Comparison of ENCODE assay signal across 11 cellular contexts in genomic region chr10:86945361-86946214, GRCh38. TPM values are rescaled to one million over a fixed set of nuclear protein-coding genes. Genes with fewer than 3 reads are reported as not detected.
DNase-seq lines count a peak whose midpoint lies in the region; ATAC-seq, FAIRE-seq and TF ChIP-seq lines count a peak whose summit lies in the region.
"Had no signal": no experiment of that assay in that cellular context is flagged by ENCODE, and none has a peak within 500 bp of the region (broad histone marks: within the 10 kb centered on the region; RNA-seq: fewer than 3 reads in every experiment).

No MANE protein-coding gene starts in this region.

- no peaks in the 10 kb centered on the region for H3K36me3 ChIP-seq in Caco-2 (ENCODE audit: control insufficient read depth, insufficient read depth, low read length)
- H3K36me3 ChIP-seq in endothelial cell of umbilical vein (ENCODE audit: control insufficient read depth in 2 of 2, extremely low read depth in 1 of 2, insufficient read depth in 2 of 2, low read length in 2 of 2), result peaks cover 20 to 52% of the 10 kb centered on the region in 2 experiments
- H3K36me3 ChIP-seq in neural progenitor cell, result no peaks in the 10 kb centered on the region
- H3K36me3 ChIP-seq: transverse colon had no signal

- BruUV-seq in Caco-2 (replicated peaks; lab: Mats Ljungman, UMichigan), result no TSS peak
- no TSS peak for BruUV-seq in endothelial cell of umbilical vein (replicated peaks; lab: Mats Ljungman, UMichigan)

- intact Hi-C loops in Caco-2 (cut with micrococcal nuclease; ENCODE audit: unreplicated experiment) (no loop called here), endothelial cell of umbilical vein (cut with micrococcal nuclease) (no loop called here), natural killer cell (cut with micrococcal nuclease) (no loop called here)

- H3K4me1 Mint-ChIP-seq in Caco-2 (ENCODE audit: low read depth, unreplicated experiment) (no peaks in the 10 kb centered on the region), neural progenitor cell (peaks cover 8% of the 10 kb centered on the region), natural killer cell (peaks cover 0 to 5% of the 10 kb centered on the region in 2 donors)
- peaks cover 16% of the 10 kb centered on the region for H3K4me1 Mint-ChIP-seq in activated CD4-positive, alpha-beta T cell treated with anti-CD3 and anti-CD28 coated beads, Interleukin-2, amount 10 ng/mL, durations not matched to agents 7 days and 5 days
- peaks cover 6% of the 10 kb centered on the region for H3K4me1 Mint-ChIP-seq in stimulated activated effector memory CD8-positive, alpha-beta T cell treated with anti-CD3 and anti-CD28 coated beads, Interleukin-12 subunit alpha, Interleukin-12 subunit beta, amount 100 ng/mL, for 72 hours
- peaks cover 0 to 8% of the 10 kb centered on the region in 2 donors for H3K4me1 Mint-ChIP-seq in natural killer cell treated with Interleukin-12 subunit alpha and Interleukin-12 subunit beta and Interleukin-15 and Interleukin-18, amount 100 ng/mL, for 72 hours (ENCODE audit: low read depth in 2 of 2)

- dilution Hi-C loops in endothelial cell of umbilical vein (cut with MboI; ENCODE audit: extremely low pct_ligation_motif_present, low sequenced_read_pairs), result no loop called here

- no peaks in the 10 kb centered on the region for H3K9me1 ChIP-seq in endothelial cell of umbilical vein (replicated peaks; ENCODE audit: control insufficient read depth, extremely low read depth, insufficient read depth, low read length)

- TF ChIP-seq CTCF in Caco-2 (IDR thresholded peaks at IDR 0.05; ENCODE audit: insufficient read depth in 1 of 2, low read depth in 1 of 2, low read length in 1 of 2, severe bottlenecking in 1 of 2, unreplicated experiment in 1 of 2), result peak; percentile 13 to 39
- peak; percentile 19 for TF ChIP-seq CTCF in NB4 (IDR thresholded peaks at IDR 0.05; ENCODE audit: low read depth, low read length)
- TF ChIP-seq CTCF in endothelial cell of umbilical vein (IDR thresholded peaks at IDR 0.05; ENCODE audit: extremely low read depth in 1 of 2, insufficient read depth in 1 of 2, low read depth in 1 of 2, low read length in 2 of 2), result peak; percentile 7 to 16
- peak; percentile 68 for TF ChIP-seq CTCF in neural progenitor cell (IDR thresholded peaks at IDR 0.05)
- TF ChIP-seq CTCF in natural killer cell (IDR thresholded peaks at IDR 0.05), result no peak

- H3K4me2 ChIP-seq in endothelial cell of umbilical vein (ENCODE audit: insufficient read depth, low read length) (no peak overlapping the region), neural progenitor cell (peak overlapping the region; percentile 19)

- H3K79me2 ChIP-seq in endothelial cell of umbilical vein (ENCODE audit: control insufficient read depth, insufficient read depth, low read length) (peaks cover 52% of the 10 kb centered on the region), neural progenitor cell (ENCODE audit: low read depth) (no peaks in the 10 kb centered on the region)

- H4K20me1 ChIP-seq in endothelial cell of umbilical vein (replicated peaks; ENCODE audit: control insufficient read depth, extremely low read depth, insufficient read depth, low read length) (no peaks in the 10 kb centered on the region), neural progenitor cell (ENCODE audit: low read depth) (no peaks in the 10 kb centered on the region)

- H3K4me3 Mint-ChIP-seq in Caco-2 (ENCODE audit: unreplicated experiment) (no peak overlapping the region), neural progenitor cell (no peak overlapping the region), natural killer cell (no peak overlapping the region)
- H3K4me3 Mint-ChIP-seq in activated CD4-positive, alpha-beta T cell treated with anti-CD3 and anti-CD28 coated beads, Interleukin-2, amount 10 ng/mL, durations not matched to agents 7 days and 5 days, result no peak overlapping the region
- no peak overlapping the region for H3K4me3 Mint-ChIP-seq in stimulated activated effector memory CD8-positive, alpha-beta T cell treated with anti-CD3 and anti-CD28 coated beads, Interleukin-12 subunit alpha, Interleukin-12 subunit beta, amount 100 ng/mL, for 72 hours
- no peak overlapping the region for H3K4me3 Mint-ChIP-seq in natural killer cell treated with Interleukin-12 subunit alpha and Interleukin-12 subunit beta and Interleukin-15 and Interleukin-18, amount 100 ng/mL, for 72 hours

- no peaks in the 10 kb centered on the region for H3K36me3 Mint-ChIP-seq in Caco-2 (ENCODE audit: insufficient read depth, unreplicated experiment)
- H3K36me3 Mint-ChIP-seq in neural progenitor cell, result no peaks in the 10 kb centered on the region
- no peaks in the 10 kb centered on the region for H3K36me3 Mint-ChIP-seq in natural killer cell
- peaks cover 2% of the 10 kb centered on the region for H3K36me3 Mint-ChIP-seq in activated CD4-positive, alpha-beta T cell treated with anti-CD3 and anti-CD28 coated beads, Interleukin-2, amount 10 ng/mL, durations not matched to agents 7 days and 5 days (ENCODE audit: low read depth)
- no peaks in the 10 kb centered on the region for H3K36me3 Mint-ChIP-seq in stimulated activated effector memory CD8-positive, alpha-beta T cell treated with anti-CD3 and anti-CD28 coated beads, Interleukin-12 subunit alpha, Interleukin-12 subunit beta, amount 100 ng/mL, for 72 hours
- no peaks in the 10 kb centered on the region for H3K36me3 Mint-ChIP-seq in natural killer cell treated with Interleukin-12 subunit alpha and Interleukin-12 subunit beta and Interleukin-15 and Interleukin-18, amount 100 ng/mL, for 72 hours

- no peaks in the 10 kb centered on the region for H3K4me1 ChIP-seq in Caco-2
- H3K4me1 ChIP-seq in endothelial cell of umbilical vein (ENCODE audit: control insufficient read depth, extremely low read depth, insufficient read depth, low read length), result no peaks in the 10 kb centered on the region
- H3K4me1 ChIP-seq in neural progenitor cell, result peaks cover 4% of the 10 kb centered on the region

- H3K9me3 Mint-ChIP-seq in Caco-2 (ENCODE audit: unreplicated experiment) (no peaks in the 10 kb centered on the region), neural progenitor cell (peaks cover 2% of the 10 kb centered on the region), natural killer cell (no peaks in the 10 kb centered on the region)
- H3K9me3 Mint-ChIP-seq in activated CD4-positive, alpha-beta T cell treated with anti-CD3 and anti-CD28 coated beads, Interleukin-2, amount 10 ng/mL, durations not matched to agents 7 days and 5 days, result peaks cover 2% of the 10 kb centered on the region
- no peaks in the 10 kb centered on the region for H3K9me3 Mint-ChIP-seq in stimulated activated effector memory CD8-positive, alpha-beta T cell treated with anti-CD3 and anti-CD28 coated beads, Interleukin-12 subunit alpha, Interleukin-12 subunit beta, amount 100 ng/mL, for 72 hours
- no peaks in the 10 kb centered on the region for H3K9me3 Mint-ChIP-seq in natural killer cell treated with Interleukin-12 subunit alpha and Interleukin-12 subunit beta and Interleukin-15 and Interleukin-18, amount 100 ng/mL, for 72 hours

- DNase-seq in Caco-2, result peak; percentile 41 to 43
- no peak for DNase-seq in NB4 (ENCODE audit: low read depth)
- no peak for DNase-seq in endothelial cell of umbilical vein (ENCODE audit: low read depth, low spot score)
- peak; percentile 79 for DNase-seq in neural progenitor cell (ENCODE audit: low spot score)
- no peak for DNase-seq in natural killer cell
- DNase-seq in activated CD4-positive, alpha-beta T cell treated with anti-CD3 and anti-CD28 coated beads, Interleukin-2, amount 10 ng/mL, durations not matched to agents 7 days and 5 days, result no peak
- no peak for DNase-seq in stimulated activated effector memory CD8-positive, alpha-beta T cell treated with anti-CD3 and anti-CD28 coated beads, Interleukin-12 subunit alpha, Interleukin-12 subunit beta, amount 100 ng/mL, for 72 hours (ENCODE audit: low spot score in 2 of 2)
- no peak for DNase-seq in natural killer cell treated with Interleukin-12 subunit alpha and Interleukin-12 subunit beta and Interleukin-15 and Interleukin-18, amount 100 ng/mL, for 72 hours (ENCODE audit: low spot score)
- DNase-seq: GDM1, NCI-H446 treated with DMSO at 0.1 percent for 48 hours had no signal

- ATAC-seq in natural killer cell, result no peak
- no peak for ATAC-seq in stimulated activated effector memory CD8-positive, alpha-beta T cell treated with anti-CD3 and anti-CD28 coated beads, Interleukin-12 subunit alpha, Interleukin-12 subunit beta, amount 100 ng/mL, for 72 hours
- no peak for ATAC-seq in natural killer cell treated with Interleukin-12 subunit alpha and Interleukin-12 subunit beta and Interleukin-15 and Interleukin-18, amount 100 ng/mL, for 72 hours

- H3K27ac ChIP-seq in endothelial cell of umbilical vein (ENCODE audit: insufficient read depth, low read depth, low read length) (no peak overlapping the region), neural progenitor cell (no peak overlapping the region)
- H3K27ac ChIP-seq: transverse colon had no signal

- POLR2A ChIA-PET in Caco-2 (lab: Charles Lee), result no interaction called here
- POLR2A ChIA-PET in endothelial cell of umbilical vein (lab: Charles Lee), result interaction anchor here (2.9 kb wide), 1 partner anchor 13 kb away, joined by 13 read pairs; the partner anchor contains the start of genes MMRN2 and SNCG
- POLR2A ChIA-PET in activated CD4-positive, alpha-beta T cell treated with anti-CD3 and anti-CD28 coated beads, Interleukin-2, amount 10 ng/mL, durations not matched to agents 7 days and 5 days (lab: Charles Lee), result no interaction called here

- H3K9ac ChIP-seq in endothelial cell of umbilical vein (replicated peaks; ENCODE audit: extremely low read depth, insufficient read depth, low read length) (no peak overlapping the region), neural progenitor cell (no peak overlapping the region)

- CTCF ChIA-PET in Caco-2 (lab: Charles Lee), result interaction anchor here (0.9 to 2.2 kb wide), 3 partner anchors 21 to 26 kb away, joined by 3 to 10 read pairs (median 5); no protein-coding TSS in a partner anchor
- CTCF ChIA-PET in endothelial cell of umbilical vein (lab: Charles Lee), result interaction anchor here (2.2 to 12.5 kb wide), 3 partner anchors 12 to 147 kb away, joined by 5 to 325 read pairs (median 189); partner anchors contain the start of genes ADIRF, MMRN2 and SNCG
- CTCF ChIA-PET in activated CD4-positive, alpha-beta T cell treated with anti-CD3 and anti-CD28 coated beads, Interleukin-2, amount 10 ng/mL, durations not matched to agents 7 days and 5 days (lab: Charles Lee), result interaction anchor here (0.9 to 1.7 kb wide), 4 partner anchors 11 to 21 kb away, joined by 3 to 5 read pairs (median 4); partner anchors contain the start of gene MMRN2

- H3K27me3 ChIP-seq in Caco-2 (replicated peaks; ENCODE audit: control insufficient read depth, insufficient read depth, low read length), result no peaks in the 10 kb centered on the region
- no peaks in the 10 kb centered on the region for H3K27me3 ChIP-seq in endothelial cell of umbilical vein (ENCODE audit: control insufficient read depth in 2 of 2, insufficient read depth in 2 of 2, low read length in 2 of 2)
- no peaks in the 10 kb centered on the region for H3K27me3 ChIP-seq in neural progenitor cell

- H3K9me3 ChIP-seq in Caco-2, result no peaks in the 10 kb centered on the region
- no peaks in the 10 kb centered on the region for H3K9me3 ChIP-seq in endothelial cell of umbilical vein (replicated peaks; ENCODE audit: control insufficient read depth, insufficient read depth, low read length)
- no peaks in the 10 kb centered on the region for H3K9me3 ChIP-seq in neural progenitor cell (ENCODE audit: low read depth)
- H3K9me3 ChIP-seq: transverse colon had no signal

- H3K27me3 Mint-ChIP-seq in Caco-2 (ENCODE audit: insufficient read depth, unreplicated experiment) (no peaks in the 10 kb centered on the region), neural progenitor cell (ENCODE audit: insufficient read depth, low read depth) (peaks cover 8% of the 10 kb centered on the region), natural killer cell (ENCODE audit: low read depth in 2 of 2) (peaks cover 0 to 7% of the 10 kb centered on the region in 2 donors)
- H3K27me3 Mint-ChIP-seq in activated CD4-positive, alpha-beta T cell treated with anti-CD3 and anti-CD28 coated beads, Interleukin-2, amount 10 ng/mL, durations not matched to agents 7 days and 5 days, result peaks cover 3% of the 10 kb centered on the region
- peaks cover 0 to 5% of the 10 kb centered on the region in 2 donors for H3K27me3 Mint-ChIP-seq in natural killer cell treated with Interleukin-12 subunit alpha and Interleukin-12 subunit beta and Interleukin-15 and Interleukin-18, amount 100 ng/mL, for 72 hours

- no peak for FAIRE-seq in endothelial cell of umbilical vein (lab: Jason Lieb, UNC)

- H3F3A ChIP-seq in neural progenitor cell (ENCODE audit: low read depth), result no peaks in the 10 kb centered on the region

- H3K27ac Mint-ChIP-seq in Caco-2 (ENCODE audit: unreplicated experiment), result no peak overlapping the region
- H3K27ac Mint-ChIP-seq in neural progenitor cell, result peak overlapping the region; percentile 58
- no peak overlapping the region for H3K27ac Mint-ChIP-seq in natural killer cell
- H3K27ac Mint-ChIP-seq in activated CD4-positive, alpha-beta T cell treated with anti-CD3 and anti-CD28 coated beads, Interleukin-2, amount 10 ng/mL, durations not matched to agents 7 days and 5 days, result no peak overlapping the region
- H3K27ac Mint-ChIP-seq in stimulated activated effector memory CD8-positive, alpha-beta T cell treated with anti-CD3 and anti-CD28 coated beads, Interleukin-12 subunit alpha, Interleukin-12 subunit beta, amount 100 ng/mL, for 72 hours, result no peak overlapping the region
- no peak overlapping the region for H3K27ac Mint-ChIP-seq in natural killer cell treated with Interleukin-12 subunit alpha and Interleukin-12 subunit beta and Interleukin-15 and Interleukin-18, amount 100 ng/mL, for 72 hours

- H3K4me3 ChIP-seq in Caco-2 (ENCODE audit: low read depth, low read length) (no peak overlapping the region), NB4 (ENCODE audit: low read depth, low read length) (no peak overlapping the region), endothelial cell of umbilical vein (replicated peaks in 1 of 3; ENCODE audit: insufficient read depth in 1 of 3, low read depth in 1 of 3, low read length in 3 of 3) (no peak overlapping the region), neural progenitor cell (no peak overlapping the region)
- H3K4me3 ChIP-seq: transverse colon had no signal

- no peak overlapping the region for H2AFZ ChIP-seq in endothelial cell of umbilical vein (ENCODE audit: low read depth, low read length)
- peak overlapping the region; percentile 98 for H2AFZ ChIP-seq in neural progenitor cell (replicated peaks)

- no peak for TF ChIP-seq POLR2A in NB4 (IDR thresholded peaks at IDR 0.05; ENCODE audit: extremely low read depth, insufficient read length)
- no peak for TF ChIP-seq POLR2A in endothelial cell of umbilical vein (IDR thresholded peaks at IDR 0.05; ENCODE audit: low read depth, low read length)

RNA-seq across cellular contexts. Expression of gene MMRN2, which starts 11.8 kb away (rescaled TPM):
- 0.21 and 0.64 TPM in 2 replicates for total RNA-seq in Caco-2 (2022)
- total RNA-seq in endothelial cell of umbilical vein, result 169 TPM in 2 replicates
- 143 and 154 TPM in 2 replicates for polyA plus RNA-seq in endothelial cell of umbilical vein
- polyA plus RNA-seq in endothelial cell of umbilical vein (2011; cell fraction: cytosol; rRNA removed), result 139 and 140 TPM in 2 replicates
- polyA plus RNA-seq in endothelial cell of umbilical vein (2011; cell fraction: nucleus; rRNA removed), result 125 and 134 TPM in 2 replicates
- 160 and 182 TPM in 2 replicates for polyA plus RNA-seq in endothelial cell of umbilical vein (2012)
- polyA minus RNA-seq in endothelial cell of umbilical vein, result 212 and 222 TPM in 2 replicates
- polyA minus RNA-seq in endothelial cell of umbilical vein (2011; cell fraction: cytosol; rRNA and poly(A)+ RNA removed), result not detected
- polyA minus RNA-seq in endothelial cell of umbilical vein (2011; cell fraction: nucleus; rRNA and poly(A)+ RNA removed), result 64.9 and 76.6 TPM in 2 replicates
- total RNA-seq in neural progenitor cell (ENCODE audit: low replicate concordance), result 0.28 and 1.4 TPM in 2 replicates
- total RNA-seq in natural killer cell, result 1 to 10 TPM in 1 of 3 donors, not detected in 2; 1.3 TPM
- not detected for total RNA-seq in activated CD4-positive, alpha-beta T cell treated with anti-CD3 and anti-CD28 coated beads, Interleukin-2, amount 10 ng/mL, durations not matched to agents 7 days and 5 days
- total RNA-seq in natural killer cell treated with Interleukin-12 subunit alpha and Interleukin-12 subunit beta and Interleukin-15 and Interleukin-18, amount 100 ng/mL, for 72 hours, result not detected

RNA-seq across cellular contexts. Expression of gene SNCG, which starts 12.8 kb away (rescaled TPM):
- total RNA-seq in Caco-2 (2022), result 0.45 TPM in 1 of 2 replicates, not detected in the other
- total RNA-seq in endothelial cell of umbilical vein, result 30.5 and 31.4 TPM in 2 replicates
- polyA plus RNA-seq in endothelial cell of umbilical vein, result 50.6 and 60.8 TPM in 2 replicates
- 87.4 and 89.6 TPM in 2 replicates for polyA plus RNA-seq in endothelial cell of umbilical vein (2011; cell fraction: cytosol; rRNA removed)
- 43.1 and 43.7 TPM in 2 replicates for polyA plus RNA-seq in endothelial cell of umbilical vein (2011; cell fraction: nucleus; rRNA removed)
- 79.1 and 90.4 TPM in 2 replicates for polyA plus RNA-seq in endothelial cell of umbilical vein (2012)
- 10.3 and 10.6 TPM in 2 replicates for polyA minus RNA-seq in endothelial cell of umbilical vein
- 3.9 TPM for polyA minus RNA-seq in endothelial cell of umbilical vein (2011; cell fraction: cytosol; rRNA and poly(A)+ RNA removed)
- 3.9 and 7.0 TPM in 2 replicates for polyA minus RNA-seq in endothelial cell of umbilical vein (2011; cell fraction: nucleus; rRNA and poly(A)+ RNA removed)
- total RNA-seq in neural progenitor cell (ENCODE audit: low replicate concordance), result not detected in 2 replicates
- not detected for total RNA-seq in natural killer cell
- not detected for total RNA-seq in activated CD4-positive, alpha-beta T cell treated with anti-CD3 and anti-CD28 coated beads, Interleukin-2, amount 10 ng/mL, durations not matched to agents 7 days and 5 days
- total RNA-seq in natural killer cell treated with Interleukin-12 subunit alpha and Interleukin-12 subunit beta and Interleukin-15 and Interleukin-18, amount 100 ng/mL, for 72 hours, result not detected

RNA-seq across cellular contexts. Expression of gene ADIRF, which starts 22.7 kb away (rescaled TPM):
- total RNA-seq in Caco-2 (2022), result 0.49 TPM in 1 of 2 replicates, not detected in the other
- 2.8 and 4.4 TPM in 2 replicates for total RNA-seq in endothelial cell of umbilical vein
- polyA plus RNA-seq in endothelial cell of umbilical vein, result 3.7 and 10.9 TPM in 2 replicates
- polyA plus RNA-seq in endothelial cell of umbilical vein (2011; cell fraction: cytosol; rRNA removed), result 4.3 and 4.6 TPM in 2 replicates
- 1.1 and 2.3 TPM in 2 replicates for polyA plus RNA-seq in endothelial cell of umbilical vein (2011; cell fraction: nucleus; rRNA removed)
- polyA plus RNA-seq in endothelial cell of umbilical vein (2012), result 37.9 and 46.9 TPM in 2 replicates
- 0.92 and 1.7 TPM in 2 replicates for polyA minus RNA-seq in endothelial cell of umbilical vein
- not detected for polyA minus RNA-seq in endothelial cell of umbilical vein (2011; cell fraction: cytosol; rRNA and poly(A)+ RNA removed)
- polyA minus RNA-seq in endothelial cell of umbilical vein (2011; cell fraction: nucleus; rRNA and poly(A)+ RNA removed), result 1.2 TPM in 1 of 2 replicates, not detected in the other
- not detected in 2 replicates for total RNA-seq in neural progenitor cell (ENCODE audit: low replicate concordance)
- not detected for total RNA-seq in natural killer cell
- not detected for total RNA-seq in activated CD4-positive, alpha-beta T cell treated with anti-CD3 and anti-CD28 coated beads, Interleukin-2, amount 10 ng/mL, durations not matched to agents 7 days and 5 days
- not detected for total RNA-seq in natural killer cell treated with Interleukin-12 subunit alpha and Interleukin-12 subunit beta and Interleukin-15 and Interleukin-18, amount 100 ng/mL, for 72 hours

Comparison
In these comparisons a context has a peak if more than half of its experiments do, and no peak if none do; other contexts are left out.
1. DNase-seq: peak in Caco-2 (2 of 2) and neural progenitor cell (single experiment); none in NB4 (single experiment), endothelial cell of umbilical vein (single experiment), natural killer cell (single experiment), activated CD4-positive, alpha-beta T cell treated with anti-CD3 and anti-CD28 coated beads, Interleukin-2, amount 10 ng/mL, durations not matched to agents 7 days and 5 days (single experiment), stimulated activated effector memory CD8-positive, alpha-beta T cell treated with anti-CD3 and anti-CD28 coated beads, Interleukin-12 subunit alpha, Interleukin-12 subunit beta, amount 100 ng/mL, for 72 hours (0 of 2) and natural killer cell treated with Interleukin-12 subunit alpha and Interleukin-12 subunit beta and Interleukin-15 and Interleukin-18, amount 100 ng/mL, for 72 hours (single experiment).
2. RNA of gene MMRN2, which starts 11.8 kb away (total RNA-seq): 169 TPM in endothelial cell of umbilical vein; 0.21 to 0.64 TPM in Caco-2, 0.28 to 1.4 TPM in neural progenitor cell, 1.3 TPM in natural killer cell, not detected in activated CD4-positive, alpha-beta T cell treated with anti-CD3 and anti-CD28 coated beads, Interleukin-2, amount 10 ng/mL, durations not matched to agents 7 days and 5 days and not detected in natural killer cell treated with Interleukin-12 subunit alpha and Interleukin-12 subunit beta and Interleukin-15 and Interleukin-18, amount 100 ng/mL, for 72 hours; every median in the first group is over 10 times any median in the second.
3. RNA of gene SNCG, which starts 12.8 kb away (total RNA-seq): 30.5 to 31.4 TPM in endothelial cell of umbilical vein; 0.45 TPM in Caco-2, not detected in activated CD4-positive, alpha-beta T cell treated with anti-CD3 and anti-CD28 coated beads, Interleukin-2, amount 10 ng/mL, durations not matched to agents 7 days and 5 days, not detected in neural progenitor cell, not detected in natural killer cell and not detected in natural killer cell treated with Interleukin-12 subunit alpha and Interleukin-12 subunit beta and Interleukin-15 and Interleukin-18, amount 100 ng/mL, for 72 hours; every median in the first group is over 10 times any median in the second.